Comparison of ENCODE assay signal across 26 cellular contexts in genomic region chr2:56763683-56764082, GRCh38.
"Had no signal": no experiment of that assay in that cellular context is flagged by ENCODE, and none has a peak within 500 bp of the region (broad histone marks: within the 10 kb centered on the region; RNA-seq: fewer than 3 reads in every experiment).

No MANE protein-coding gene starts in this region.

- H3K4me3 ChIP-seq: stomach, suprapubic skin, testis, thoracic aorta, thyroid gland, tibial artery, tibial nerve, transverse colon, upper lobe of left lung, upper lobe of right lung, vagina had no signal

- ATAC-seq: stimulated activated effector memory CD8-positive, alpha-beta T cell treated with anti-CD3 and anti-CD28 coated beads, Interleukin-12 subunit alpha, Interleukin-12 subunit beta, amount 100 ng/mL, for 72 hours; stimulated activated memory B cell treated with anti-CD40 and anti-IgM and Interleukin-4, amounts not matched to agents 10 μg/mL and 1 μg/mL and 100 μg/mL, for 72 hours; stimulated activated naive B cell treated with anti-CD40 and anti-IgM and Interleukin-4, amounts not matched to agents 10 μg/mL and 1 μg/mL and 100 μg/mL, for 72 hours; stimulated activated naive CD8-positive, alpha-beta T cell treated with anti-CD3 and anti-CD28 coated beads, Interleukin-15, amount 100 ng/mL, for 72 hours; stimulated activated naive CD8-positive, alpha-beta T cell treated with anti-CD3 and anti-CD28 coated beads, Interleukin-15, Interleukin-2, amounts not matched to agents 100 U/mL and 50 U/mL, for 24 hours; upper lobe of right lung had no signal

- H3K27ac ChIP-seq: stomach, suprapubic skin, testis, thoracic aorta, thyroid gland, tibial artery, tibial nerve, transverse colon, upper lobe of left lung, upper lobe of right lung, vagina had no signal

- H3K36me3 ChIP-seq: stomach, suprapubic skin, thoracic aorta, thyroid gland, tibial artery, tibial nerve, transverse colon, upper lobe of left lung, upper lobe of right lung, vagina had no signal

- H3K9me3 ChIP-seq: suprapubic skin, testis, thoracic aorta, thyroid gland, tibial artery, transverse colon, upper lobe of right lung, vagina had no signal

- H3K4me1 ChIP-seq: stomach, suprapubic skin, testis, thyroid gland, tibial artery, tibial nerve, transverse colon, upper lobe of left lung, upper lobe of right lung, vagina had no signal

- FAIRE-seq: urothelium cell line had no signal

- H3K27me3 ChIP-seq: stomach, suprapubic skin, testis, thyroid gland, tibial artery, tibial nerve, transverse colon, upper lobe of left lung, upper lobe of right lung, vagina had no signal

- DNase-seq: stimulated activated CD4-positive, alpha-beta T cell treated with anti-CD3 and anti-CD28 coated beads, Interleukin-2, amount 100 ng/mL, for 48 hours; stimulated activated CD4-positive, alpha-beta T cell treated with anti-CD3 and anti-CD28 coated beads, Interleukin-4, amount 100 ng/mL, for 1 hour; stimulated activated CD4-positive, alpha-beta T cell treated with anti-CD3 and anti-CD28 coated beads, Interleukin-4, amount 100 ng/mL, for 24 hours; stimulated activated CD4-positive, alpha-beta T cell treated with anti-CD3 and anti-CD28 coated beads, Interleukin-4, amount 100 ng/mL, for 4 hours; stimulated activated CD8-positive, alpha-beta memory T cell treated with anti-CD3 and anti-CD28 coated beads, Interleukin-4, amount 100 ng/mL, for 48 hours; stimulated activated naive B cell treated with anti-CD40 and anti-IgM and Interleukin-4, amounts not matched to agents 10 μg/mL and 1 μg/mL and 100 μg/mL, for 72 hours; stimulated activated naive CD4-positive, alpha-beta T cell; stimulated activated naive CD4-positive, alpha-beta T cell treated with Interleukin-2 at 50 U/mL for 16 hours; stimulated activated naive CD8-positive, alpha-beta T cell treated with anti-CD3 and anti-CD28 coated beads, Interleukin-15, amount 100 ng/mL, for 72 hours; stimulated activated naive CD8-positive, alpha-beta T cell treated with anti-CD3 and anti-CD28 coated beads, Interleukin-15, Interleukin-2, amounts not matched to agents 100 U/mL and 50 U/mL, for 24 hours; stomach; substantia nigra; testis; thyroid gland; tibial artery; transverse colon; trophoblast cell; upper lobe of left lung; upper lobe of right lung had no signal
